ENCODE assay signal across 6 cellular contexts in genomic region chr22:20117656-20118571, GRCh38. TPM values are rescaled to one million over a fixed set of nuclear protein-coding genes. Genes with fewer than 3 reads are reported as not detected.
DNase-seq lines count a peak whose midpoint lies in the region; ATAC-seq lines count a peak whose summit lies in the region.

No MANE protein-coding gene starts in this region.

- peak; percentile 32 for DNase-seq in EH (ENCODE audit: low read depth)
- DNase-seq in activated CD4-positive, alpha-beta memory T cell treated with anti-CD3 and anti-CD28 coated beads for 36 hours: peak; percentile 88
- DNase-seq in left cardiac atrium: peak; percentile 48
- peak; percentile 60 for DNase-seq in stimulated activated CD8-positive, alpha-beta memory T cell treated with anti-CD3 and anti-CD28 coated beads, Interleukin-12 subunit alpha, Interleukin-12 subunit beta, amount 100 ng/mL, for 4 hours (ENCODE audit: low read depth)
- DNase-seq in HuH-7 (ENCODE audit: low spot score): no peak

- CTCF ChIA-PET in activated CD4-positive, alpha-beta memory T cell treated with anti-CD3 and anti-CD28 coated beads for 36 hours (lab: Charles Lee): interaction anchor here (0.8 to 2.4 kb wide), 5 partner anchors 11 to 147 kb away, joined by 3 to 14 read pairs (median 4); no protein-coding TSS in a partner anchor

- peaks cover 40% of the 10 kb centered on the region for H3K4me1 Mint-ChIP-seq in activated CD4-positive, alpha-beta memory T cell treated with anti-CD3 and anti-CD28 coated beads for 36 hours (ENCODE audit: low read depth)

- ATAC-seq in HG02943 (IDR thresholded peaks at IDR 0.05; ENCODE audit: low read depth, unreplicated experiment) (peak; percentile 14), left cardiac atrium (peak in 1 of 2 donors; percentile 21)

- intact Hi-C loops in activated CD4-positive, alpha-beta memory T cell treated with anti-CD3 and anti-CD28 coated beads for 36 hours (cut with micrococcal nuclease): loop anchor here (1.0 to 2.0 kb wide), 5 partner anchors 13 to 263 kb away; partner anchors contain the start of genes TANGO2 and ZDHHC8
- intact Hi-C loops in left cardiac atrium (cut with DNase I): loop anchor here in 1 of 2 donors (10.0 kb wide), 2 partner anchors 83 to 143 kb away; no protein-coding TSS in a partner anchor

- POLR2A ChIA-PET in activated CD4-positive, alpha-beta memory T cell treated with anti-CD3 and anti-CD28 coated beads for 36 hours (lab: Charles Lee): interaction anchor here (0.7 to 2.5 kb wide), 4 partner anchors 9 to 96 kb away, joined by 3 to 17 read pairs (median 4); no protein-coding TSS in a partner anchor

- peaks cover 53% of the 10 kb centered on the region for H3K36me3 Mint-ChIP-seq in activated CD4-positive, alpha-beta memory T cell treated with anti-CD3 and anti-CD28 coated beads for 36 hours

- H3K27me3 Mint-ChIP-seq in activated CD4-positive, alpha-beta memory T cell treated with anti-CD3 and anti-CD28 coated beads for 36 hours: no peaks in the 10 kb centered on the region

- H3K27ac Mint-ChIP-seq in activated CD4-positive, alpha-beta memory T cell treated with anti-CD3 and anti-CD28 coated beads for 36 hours: peak overlapping the region; percentile 91

- no peaks in the 10 kb centered on the region for H3K9me3 Mint-ChIP-seq in activated CD4-positive, alpha-beta memory T cell treated with anti-CD3 and anti-CD28 coated beads for 36 hours

- peak overlapping the region; percentile 92 for H3K4me3 Mint-ChIP-seq in activated CD4-positive, alpha-beta memory T cell treated with anti-CD3 and anti-CD28 coated beads for 36 hours

RNA-seq across cellular contexts. Expression of gene TRMT2A, which starts 0.9 kb away (rescaled TPM):
- 10 to 100 TPM; 70.6 to 75.8 TPM for total RNA-seq in activated CD4-positive, alpha-beta memory T cell treated with anti-CD3 and anti-CD28 coated beads for 36 hours
- total RNA-seq in left cardiac atrium: 10 to 100 TPM; 26.7 to 29.3 TPM

RNA-seq across cellular contexts. Expression of gene RANBP1, which starts 2.0 kb away (rescaled TPM):
- total RNA-seq in activated CD4-positive, alpha-beta memory T cell treated with anti-CD3 and anti-CD28 coated beads for 36 hours: 100 to 1,000 TPM; 359 to 372 TPM
- 10 to 100 TPM; 38.3 to 50.4 TPM for total RNA-seq in left cardiac atrium

RNA-seq across cellular contexts. Expression of gene ZDHHC8, which starts 13.7 kb away (rescaled TPM):
- 10 to 100 TPM; 46.3 to 46.5 TPM for total RNA-seq in activated CD4-positive, alpha-beta memory T cell treated with anti-CD3 and anti-CD28 coated beads for 36 hours
- total RNA-seq in left cardiac atrium: 10 to 100 TPM; 48.3 to 48.9 TPM

RNA-seq across cellular contexts. Expression of gene CCDC188, which starts 32.9 kb away (rescaled TPM):
- total RNA-seq in activated CD4-positive, alpha-beta memory T cell treated with anti-CD3 and anti-CD28 coated beads for 36 hours: under 1 TPM in 1 of 2 experiments, not detected in 1; 0.52 TPM
- under 1 TPM; 0.44 to 0.62 TPM for total RNA-seq in left cardiac atrium

RNA-seq across cellular contexts. Expression of gene DGCR8, which starts 37.9 kb away (rescaled TPM):
- 10 to 100 TPM; 33.4 to 34.3 TPM for total RNA-seq in activated CD4-positive, alpha-beta memory T cell treated with anti-CD3 and anti-CD28 coated beads for 36 hours
- total RNA-seq in left cardiac atrium: 10 to 100 TPM; 13.3 to 19.9 TPM

Comparison
In these comparisons a context has a peak if more than half of its experiments do, and no peak if none do; other contexts are left out.
1. RNA of gene RANBP1, which starts 2.0 kb away (total RNA-seq): 359 to 372 TPM in activated CD4-positive, alpha-beta memory T cell treated with anti-CD3 and anti-CD28 coated beads for 36 hours; 38.3 to 50.4 TPM in left cardiac atrium; every median in the first group is over 4 times any median in the second.